Comparison of ENCODE assay signal across 12 cellular contexts in genomic region chr3:77467702-77468407, GRCh38.
A peak's percentile ranks its signal among the peaks of the same experiment; 100 is the strongest.
DNase-seq lines count a peak whose midpoint lies in the region; ATAC-seq, FAIRE-seq and TF ChIP-seq lines count a peak whose summit lies in the region.
"Had no signal": no experiment of that assay in that cellular context is flagged by ENCODE, and none has a peak within 500 bp of the region (broad histone marks: within the 10 kb centered on the region; RNA-seq: fewer than 3 reads in every experiment).

No MANE protein-coding gene starts in this region.

- no peaks in the 10 kb centered on the region for H3K27me3 ChIP-seq in right atrium auricular region
- no peaks in the 10 kb centered on the region for H3K27me3 ChIP-seq in left lung
- H3K27me3 ChIP-seq in aorta (ENCODE audit: control insufficient read depth in 1 of 2, insufficient read depth in 2 of 2, low read length in 1 of 2), result no peaks in the 10 kb centered on the region

- 9 to 13% methylated on average over 5 of the region's 5 CpGs for WGBS in aorta, 2 donors

- no peak overlapping the region for H3K4me3 Mint-ChIP-seq in stimulated activated naive CD8-positive, alpha-beta T cell treated with anti-CD3 and anti-CD28 coated beads, Interleukin-15, amount 100 ng/mL, for 72 hours

- H3K27me3 Mint-ChIP-seq in stimulated activated naive CD8-positive, alpha-beta T cell treated with anti-CD3 and anti-CD28 coated beads, Interleukin-15, amount 100 ng/mL, for 72 hours, result no peaks in the 10 kb centered on the region

- H3K4me3 ChIP-seq in right atrium auricular region (no peak overlapping the region), left lung (no peak overlapping the region), aorta (ENCODE audit: low read length in 2 of 2) (no peak overlapping the region)

- H3K9me3 Mint-ChIP-seq in stimulated activated naive CD8-positive, alpha-beta T cell treated with anti-CD3 and anti-CD28 coated beads, Interleukin-15, amount 100 ng/mL, for 72 hours, result peaks cover 16 to 20% of the 10 kb centered on the region in 2 donors

- H3K4me1 ChIP-seq in right atrium auricular region (peaks cover 0 to 16% of the 10 kb centered on the region in 2 donors), left lung (peaks cover 0 to 11% of the 10 kb centered on the region in 2 donors), aorta (ENCODE audit: control insufficient read depth in 1 of 2, insufficient read depth in 2 of 2, low read length in 2 of 2) (peaks cover 0 to 6% of the 10 kb centered on the region in 2 donors)

- no peak overlapping the region for H3K27ac ChIP-seq in right atrium auricular region
- peak overlapping the region in 1 of 2 donors; percentile 37 for H3K27ac ChIP-seq in left lung
- peak overlapping the region in 1 of 2 donors; percentile 44 for H3K27ac ChIP-seq in aorta (ENCODE audit: low read depth in 1 of 2, low read length in 2 of 2)

- no peaks in the 10 kb centered on the region for H3K9me3 ChIP-seq in right atrium auricular region
- no peaks in the 10 kb centered on the region for H3K9me3 ChIP-seq in left lung
- no peaks in the 10 kb centered on the region for H3K9me3 ChIP-seq in aorta (ENCODE audit: control insufficient read depth, low read length)

- no peak for TF ChIP-seq CTCF in right atrium auricular region (IDR thresholded peaks at IDR 0.05)
- TF ChIP-seq CTCF in left lung (IDR thresholded peaks at IDR 0.05), result no peak

- no peak for FAIRE-seq in frontal cortex (lab: Jason Lieb, UNC)
- FAIRE-seq: G401.6 had no signal

- intact Hi-C loops in Right ventricle myocardium superior (cut with DNase I), result no loop called here
- intact Hi-C loops in left lung (cut with DNase I), result no loop called here
- intact Hi-C loops in aorta (cut with DNase I), result loop anchor here in 1 of 2 donors (10.0 kb wide), 1 partner anchor 143 kb away; no protein-coding TSS in a partner anchor

- DNase-seq in Right ventricle myocardium superior, result peak; percentile 30
- DNase-seq in right atrium auricular region (ENCODE audit: low spot score), result no peak
- DNase-seq in cerebellar nuclear complex (lab: John Stamatoyannopoulos, UW), result peak; percentile 24 to 35
- peak in 1 of 2 donors; percentile 56 for DNase-seq in left lung
- DNase-seq in aorta, result no peak
- DNase-seq in stimulated activated naive CD8-positive, alpha-beta T cell treated with anti-CD3 and anti-CD28 coated beads, Interleukin-15, amount 100 ng/mL, for 72 hours, result no peak
- no peak for DNase-seq in frontal cortex (ENCODE audit: low spot score in 2 of 2)
- DNase-seq: NCI-H1048, SW 1271, trophoblast cell had no signal

- H3K4me1 Mint-ChIP-seq in stimulated activated naive CD8-positive, alpha-beta T cell treated with anti-CD3 and anti-CD28 coated beads, Interleukin-15, amount 100 ng/mL, for 72 hours, result no peaks in the 10 kb centered on the region

- H3K36me3 ChIP-seq in right atrium auricular region (no peaks in the 10 kb centered on the region), left lung (no peaks in the 10 kb centered on the region), aorta (ENCODE audit: control insufficient read depth in 1 of 2, insufficient read depth in 2 of 2, low read length in 1 of 2) (no peaks in the 10 kb centered on the region)

- peak; percentile 94 for ATAC-seq in Right ventricle myocardium superior (ENCODE audit: poor library complexity)
- peak; percentile 65 for ATAC-seq in left lung
- peak; percentile 66 for ATAC-seq in aorta (ENCODE audit: low FRiP score)
- ATAC-seq in stimulated activated naive CD8-positive, alpha-beta T cell treated with anti-CD3 and anti-CD28 coated beads, Interleukin-15, amount 100 ng/mL, for 72 hours, result no peak
- no peak for ATAC-seq in HG02759 (IDR thresholded peaks at IDR 0.05; ENCODE audit: unreplicated experiment)

- no peak overlapping the region for H3K27ac Mint-ChIP-seq in stimulated activated naive CD8-positive, alpha-beta T cell treated with anti-CD3 and anti-CD28 coated beads, Interleukin-15, amount 100 ng/mL, for 72 hours

Comparison
In these comparisons a context has a peak if more than half of its experiments do, and no peak if none do; other contexts are left out.
1. DNase-seq: peak in Right ventricle myocardium superior (single experiment) and cerebellar nuclear complex (2 of 2); none in right atrium auricular region (single experiment), aorta (0 of 2), stimulated activated naive CD8-positive, alpha-beta T cell treated with anti-CD3 and anti-CD28 coated beads, Interleukin-15, amount 100 ng/mL, for 72 hours (0 of 2) and frontal cortex (0 of 2).
2. ATAC-seq: peak in Right ventricle myocardium superior (single experiment), left lung (single experiment) and aorta (single experiment); none in stimulated activated naive CD8-positive, alpha-beta T cell treated with anti-CD3 and anti-CD28 coated beads, Interleukin-15, amount 100 ng/mL, for 72 hours (single experiment) and HG02759 (single experiment).